1 cellular context compared by ENCODE assay signal in the genomic region with DNA sequence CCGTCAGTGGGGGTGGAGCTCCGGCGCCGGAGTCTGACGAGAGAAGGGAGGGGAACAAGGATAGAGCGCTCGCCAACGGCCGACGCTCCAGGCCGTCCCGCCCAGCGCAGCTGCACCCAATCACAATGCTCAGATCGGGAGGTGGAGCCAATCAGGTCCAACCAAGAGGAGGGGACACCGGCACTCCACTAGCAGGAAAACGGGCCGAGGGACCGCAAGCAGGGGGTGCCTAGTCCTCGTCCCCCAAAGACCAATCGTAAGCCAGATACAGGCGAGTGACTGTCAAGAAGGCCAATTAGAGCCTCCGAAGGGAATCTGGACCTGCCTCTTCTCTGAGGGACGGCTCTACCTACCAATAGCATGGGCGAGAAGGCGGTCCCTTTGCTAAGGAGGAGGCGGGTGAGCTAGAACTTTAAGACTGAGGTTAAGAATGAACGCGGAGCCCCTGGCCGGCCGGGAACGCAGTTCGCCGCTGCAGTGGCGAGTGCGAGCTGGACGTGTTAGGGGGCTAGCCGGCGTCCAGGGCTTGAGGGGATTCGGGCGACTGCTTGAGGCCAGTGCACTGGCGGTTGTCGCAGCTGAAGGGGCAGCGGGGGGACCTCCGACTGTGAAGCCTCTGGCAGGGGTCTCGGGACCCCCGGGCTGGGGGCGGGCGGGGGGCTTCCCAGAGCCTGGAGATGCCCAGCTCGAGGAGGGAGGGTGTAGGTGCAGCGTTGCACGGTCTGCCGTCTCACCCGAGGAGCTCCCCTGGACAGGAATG.
TF ChIP-seq lines count a peak whose summit lies in the region.

A gene with protein sequence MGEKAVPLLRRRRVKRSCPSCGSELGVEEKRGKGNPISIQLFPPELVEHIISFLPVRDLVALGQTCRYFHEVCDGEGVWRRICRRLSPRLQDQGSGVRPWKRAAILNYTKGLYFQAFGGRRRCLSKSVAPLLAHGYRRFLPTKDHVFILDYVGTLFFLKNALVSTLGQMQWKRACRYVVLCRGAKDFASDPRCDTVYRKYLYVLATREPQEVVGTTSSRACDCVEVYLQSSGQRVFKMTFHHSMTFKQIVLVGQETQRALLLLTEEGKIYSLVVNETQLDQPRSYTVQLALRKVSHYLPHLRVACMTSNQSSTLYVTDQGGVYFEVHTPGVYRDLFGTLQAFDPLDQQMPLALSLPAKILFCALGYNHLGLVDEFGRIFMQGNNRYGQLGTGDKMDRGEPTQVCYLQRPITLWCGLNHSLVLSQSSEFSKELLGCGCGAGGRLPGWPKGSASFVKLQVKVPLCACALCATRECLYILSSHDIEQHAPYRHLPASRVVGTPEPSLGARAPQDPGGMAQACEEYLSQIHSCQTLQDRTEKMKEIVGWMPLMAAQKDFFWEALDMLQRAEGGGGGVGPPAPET (plus strand): TSS at position 63 of the 760 bp plus-strand sequence. CDS start 298 bp downstream, at position 361.

TF ChIP-seq in K562, 482 proteins besides CTCF, POLR2A, EP300 and RAD21 (continued from another document):
- TF ChIP-seq, protein P1, sequence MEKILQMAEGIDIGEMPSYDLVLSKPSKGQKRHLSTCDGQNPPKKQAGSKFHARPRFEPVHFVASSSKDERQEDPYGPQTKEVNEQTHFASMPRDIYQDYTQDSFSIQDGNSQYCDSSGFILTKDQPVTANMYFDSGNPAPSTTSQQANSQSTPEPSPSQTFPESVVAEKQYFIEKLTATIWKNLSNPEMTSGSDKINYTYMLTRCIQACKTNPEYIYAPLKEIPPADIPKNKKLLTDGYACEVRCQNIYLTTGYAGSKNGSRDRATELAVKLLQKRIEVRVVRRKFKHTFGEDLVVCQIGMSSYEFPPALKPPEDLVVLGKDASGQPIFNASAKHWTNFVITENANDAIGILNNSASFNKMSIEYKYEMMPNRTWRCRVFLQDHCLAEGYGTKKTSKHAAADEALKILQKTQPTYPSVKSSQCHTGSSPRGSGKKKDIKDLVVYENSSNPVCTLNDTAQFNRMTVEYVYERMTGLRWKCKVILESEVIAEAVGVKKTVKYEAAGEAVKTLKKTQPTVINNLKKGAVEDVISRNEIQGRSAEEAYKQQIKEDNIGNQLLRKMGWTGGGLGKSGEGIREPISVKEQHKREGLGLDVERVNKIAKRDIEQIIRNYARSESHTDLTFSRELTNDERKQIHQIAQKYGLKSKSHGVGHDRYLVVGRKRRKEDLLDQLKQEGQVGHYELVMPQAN (IDR thresholded peaks at IDR 0.05; ENCODE audit: borderline replicate concordance): 0 out of 2 replicates have a peak, but pooled peaks have one; percentile 18
- TF ChIP-seq ESRRA (IDR thresholded peaks at IDR 0.05; ENCODE audit: borderline replicate concordance, low read depth) (peak; percentile 81), SUPT5H (IDR thresholded peaks at IDR 0.05) (peak; percentile 18), ZNF354B (CRISPR knock-in tag; IDR thresholded peaks at IDR 0.05) (no peak), SRF (CRISPR knock-in tag; IDR thresholded peaks at IDR 0.05) (peak in 1 of 2 experiments; percentile 36; a peak in 1 of 4 replicates)
- TF ChIP-seq, protein P2, sequence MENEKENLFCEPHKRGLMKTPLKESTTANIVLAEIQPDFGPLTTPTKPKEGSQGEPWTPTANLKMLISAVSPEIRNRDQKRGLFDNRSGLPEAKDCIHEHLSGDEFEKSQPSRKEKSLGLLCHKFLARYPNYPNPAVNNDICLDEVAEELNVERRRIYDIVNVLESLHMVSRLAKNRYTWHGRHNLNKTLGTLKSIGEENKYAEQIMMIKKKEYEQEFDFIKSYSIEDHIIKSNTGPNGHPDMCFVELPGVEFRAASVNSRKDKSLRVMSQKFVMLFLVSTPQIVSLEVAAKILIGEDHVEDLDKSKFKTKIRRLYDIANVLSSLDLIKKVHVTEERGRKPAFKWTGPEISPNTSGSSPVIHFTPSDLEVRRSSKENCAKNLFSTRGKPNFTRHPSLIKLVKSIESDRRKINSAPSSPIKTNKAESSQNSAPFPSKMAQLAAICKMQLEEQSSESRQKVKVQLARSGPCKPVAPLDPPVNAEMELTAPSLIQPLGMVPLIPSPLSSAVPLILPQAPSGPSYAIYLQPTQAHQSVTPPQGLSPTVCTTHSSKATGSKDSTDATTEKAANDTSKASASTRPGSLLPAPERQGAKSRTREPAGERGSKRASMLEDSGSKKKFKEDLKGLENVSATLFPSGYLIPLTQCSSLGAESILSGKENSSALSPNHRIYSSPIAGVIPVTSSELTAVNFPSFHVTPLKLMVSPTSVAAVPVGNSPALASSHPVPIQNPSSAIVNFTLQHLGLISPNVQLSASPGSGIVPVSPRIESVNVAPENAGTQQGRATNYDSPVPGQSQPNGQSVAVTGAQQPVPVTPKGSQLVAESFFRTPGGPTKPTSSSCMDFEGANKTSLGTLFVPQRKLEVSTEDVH (IDR thresholded peaks at IDR 0.05; ENCODE audit: low read depth, partially characterized antibody): peak; percentile 10
- TF ChIP-seq, protein P3, sequence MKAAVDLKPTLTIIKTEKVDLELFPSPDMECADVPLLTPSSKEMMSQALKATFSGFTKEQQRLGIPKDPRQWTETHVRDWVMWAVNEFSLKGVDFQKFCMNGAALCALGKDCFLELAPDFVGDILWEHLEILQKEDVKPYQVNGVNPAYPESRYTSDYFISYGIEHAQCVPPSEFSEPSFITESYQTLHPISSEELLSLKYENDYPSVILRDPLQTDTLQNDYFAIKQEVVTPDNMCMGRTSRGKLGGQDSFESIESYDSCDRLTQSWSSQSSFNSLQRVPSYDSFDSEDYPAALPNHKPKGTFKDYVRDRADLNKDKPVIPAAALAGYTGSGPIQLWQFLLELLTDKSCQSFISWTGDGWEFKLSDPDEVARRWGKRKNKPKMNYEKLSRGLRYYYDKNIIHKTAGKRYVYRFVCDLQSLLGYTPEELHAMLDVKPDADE (conservative IDR thresholded peaks at IDR 0.05; ENCODE audit: control insufficient read depth, low read depth, low read length): peak; percentile 58; the same call in 1 of the 2 replicates
- TF ChIP-seq, protein P4, sequence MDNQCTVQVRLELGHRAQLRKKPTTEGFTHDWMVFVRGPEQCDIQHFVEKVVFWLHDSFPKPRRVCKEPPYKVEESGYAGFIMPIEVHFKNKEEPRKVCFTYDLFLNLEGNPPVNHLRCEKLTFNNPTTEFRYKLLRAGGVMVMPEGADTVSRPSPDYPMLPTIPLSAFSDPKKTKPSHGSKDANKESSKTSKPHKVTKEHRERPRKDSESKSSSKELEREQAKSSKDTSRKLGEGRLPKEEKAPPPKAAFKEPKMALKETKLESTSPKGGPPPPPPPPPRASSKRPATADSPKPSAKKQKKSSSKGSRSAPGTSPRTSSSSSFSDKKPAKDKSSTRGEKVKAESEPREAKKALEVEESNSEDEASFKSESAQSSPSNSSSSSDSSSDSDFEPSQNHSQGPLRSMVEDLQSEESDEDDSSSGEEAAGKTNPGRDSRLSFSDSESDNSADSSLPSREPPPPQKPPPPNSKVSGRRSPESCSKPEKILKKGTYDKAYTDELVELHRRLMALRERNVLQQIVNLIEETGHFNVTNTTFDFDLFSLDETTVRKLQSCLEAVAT (IDR thresholded peaks at IDR 0.05): peak in 1 of 2 experiments; percentile 100; a peak in 2 of 4 replicates
- TF ChIP-seq, protein P5, sequence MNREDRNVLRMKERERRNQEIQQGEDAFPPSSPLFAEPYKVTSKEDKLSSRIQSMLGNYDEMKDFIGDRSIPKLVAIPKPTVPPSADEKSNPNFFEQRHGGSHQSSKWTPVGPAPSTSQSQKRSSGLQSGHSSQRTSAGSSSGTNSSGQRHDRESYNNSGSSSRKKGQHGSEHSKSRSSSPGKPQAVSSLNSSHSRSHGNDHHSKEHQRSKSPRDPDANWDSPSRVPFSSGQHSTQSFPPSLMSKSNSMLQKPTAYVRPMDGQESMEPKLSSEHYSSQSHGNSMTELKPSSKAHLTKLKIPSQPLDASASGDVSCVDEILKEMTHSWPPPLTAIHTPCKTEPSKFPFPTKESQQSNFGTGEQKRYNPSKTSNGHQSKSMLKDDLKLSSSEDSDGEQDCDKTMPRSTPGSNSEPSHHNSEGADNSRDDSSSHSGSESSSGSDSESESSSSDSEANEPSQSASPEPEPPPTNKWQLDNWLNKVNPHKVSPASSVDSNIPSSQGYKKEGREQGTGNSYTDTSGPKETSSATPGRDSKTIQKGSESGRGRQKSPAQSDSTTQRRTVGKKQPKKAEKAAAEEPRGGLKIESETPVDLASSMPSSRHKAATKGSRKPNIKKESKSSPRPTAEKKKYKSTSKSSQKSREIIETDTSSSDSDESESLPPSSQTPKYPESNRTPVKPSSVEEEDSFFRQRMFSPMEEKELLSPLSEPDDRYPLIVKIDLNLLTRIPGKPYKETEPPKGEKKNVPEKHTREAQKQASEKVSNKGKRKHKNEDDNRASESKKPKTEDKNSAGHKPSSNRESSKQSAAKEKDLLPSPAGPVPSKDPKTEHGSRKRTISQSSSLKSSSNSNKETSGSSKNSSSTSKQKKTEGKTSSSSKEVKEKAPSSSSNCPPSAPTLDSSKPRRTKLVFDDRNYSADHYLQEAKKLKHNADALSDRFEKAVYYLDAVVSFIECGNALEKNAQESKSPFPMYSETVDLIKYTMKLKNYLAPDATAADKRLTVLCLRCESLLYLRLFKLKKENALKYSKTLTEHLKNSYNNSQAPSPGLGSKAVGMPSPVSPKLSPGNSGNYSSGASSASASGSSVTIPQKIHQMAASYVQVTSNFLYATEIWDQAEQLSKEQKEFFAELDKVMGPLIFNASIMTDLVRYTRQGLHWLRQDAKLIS (CRISPR knock-in tag; IDR thresholded peaks at IDR 0.05): no peak
